ENCODE assay signal across 18 cellular contexts in the genomic region with DNA sequence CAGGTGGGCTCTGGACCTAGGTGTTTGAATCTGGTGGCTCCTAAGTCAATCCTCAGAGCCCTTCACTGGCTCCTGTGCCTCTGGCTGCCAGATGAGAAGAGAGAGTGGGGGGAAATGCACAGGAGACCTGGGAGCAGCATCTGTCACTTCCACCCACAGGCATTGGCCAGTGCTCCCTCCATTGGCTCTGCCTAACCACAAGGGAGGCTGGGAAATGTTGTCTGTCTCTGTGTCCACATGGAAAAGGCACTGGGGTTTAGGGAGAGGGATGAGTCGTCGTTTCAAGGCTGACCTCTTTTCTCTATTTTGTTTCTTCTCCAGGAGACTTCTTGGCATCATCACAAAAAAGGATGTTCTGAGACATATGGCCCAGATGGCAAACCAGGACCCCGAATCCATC.
DNase-seq lines count a peak whose midpoint lies in the region; TF ChIP-seq lines count a peak whose summit lies in the region.
"Had no signal": no experiment of that assay in that cellular context is flagged by ENCODE, and none has a peak within 500 bp of the region (broad histone marks: within the 10 kb centered on the region; RNA-seq: fewer than 3 reads in every experiment).

No MANE protein-coding gene starts in this region.

- no peak overlapping the region for H3K9ac ChIP-seq in BLaER1

- H3K27me3 ChIP-seq in BLaER1 (peaks cover 13% of the 10 kb centered on the region), transverse colon (no peaks in the 10 kb centered on the region)
- H3K27me3 ChIP-seq: hepatocyte, spleen had no signal

- TF ChIP-seq CTCF in fibroblast of villous mesenchyme (IDR thresholded peaks at IDR 0.05; ENCODE audit: insufficient read depth, low read depth, low read length) (no peak), transverse colon (IDR thresholded peaks at IDR 0.05) (no peak)

- WGBS in transverse colon (ENCODE audit: low coverage in 1 of 2), 2 donors = 60 to 66% methylated on average over 1 to 3 of the region's 3 CpGs

- in situ Hi-C loops in transverse colon (cut with MboI; ENCODE audit: low pct_ligation_motif_present in 1 of 4, low pct_unique_long_range_greater_than_20kb in 1 of 4, low sequenced_read_pairs in 3 of 4) = no loop called here

- DNase-seq in HCEC 1CT (peak; percentile 36), RPMI7951 (ENCODE audit: low read depth) (peak; percentile 47), fibroblast of villous mesenchyme (ENCODE audit: low read depth) (peak; percentile 29), COR-L47 (lab: John Stamatoyannopoulos, UW) (no peak), SHP77 treated with DMSO at 0.1 percent for 48 hours (lab: John Stamatoyannopoulos, UW) (no peak), transverse colon (no peak), NCI-H128 (lab: John Stamatoyannopoulos, UW; ENCODE audit: unreplicated experiment) (no peak)
- DNase-seq: activated CD4-positive, alpha-beta T cell treated with anti-CD3 and anti-CD28 coated beads, Interleukin-2, amount 50 U/mL, for 4 hours; activated naive CD4-positive, alpha-beta T cell; activated T-cell treated with anti-CD3 and anti-CD28 coated beads for 4 hours; Calu3; spleen; stimulated activated CD8-positive, alpha-beta memory T cell treated with anti-CD3 and anti-CD28 coated beads, Interleukin-4, amount 100 ng/mL, for 48 hours; substantia nigra; T-cell had no signal

- peak overlapping the region; percentile 21; the same call in 1 of the 2 replicates for H3K4me2 ChIP-seq in BLaER1
- H3K4me2 ChIP-seq: hepatocyte had no signal

- no peaks in the 10 kb centered on the region for H4K20me1 ChIP-seq in BLaER1

- no peak overlapping the region for H3K27ac ChIP-seq in BLaER1
- no peak overlapping the region for H3K27ac ChIP-seq in transverse colon
- H3K27ac ChIP-seq: hepatocyte, prostate gland, spleen had no signal

- no peak for TF ChIP-seq EP300 in transverse colon (IDR thresholded peaks at IDR 0.05; ENCODE audit: low read depth)

- H3K36me3 ChIP-seq in BLaER1 (no peaks in the 10 kb centered on the region), transverse colon (no peaks in the 10 kb centered on the region)
- H3K36me3 ChIP-seq: prostate gland had no signal

- peaks cover 9% of the 10 kb centered on the region for H3K9me3 ChIP-seq in BLaER1
- H3K9me3 ChIP-seq in transverse colon = no peaks in the 10 kb centered on the region
- H3K9me3 ChIP-seq: prostate gland, spleen had no signal

- TF ChIP-seq POLR2A in transverse colon (IDR thresholded peaks at IDR 0.05) = no peak

- no peak overlapping the region for H3K4me3 ChIP-seq in BLaER1
- no peak overlapping the region for H3K4me3 ChIP-seq in fibroblast of villous mesenchyme (ENCODE audit: low read depth, low read length)
- no peak overlapping the region for H3K4me3 ChIP-seq in transverse colon
- H3K4me3 ChIP-seq: hepatocyte, prostate gland, spleen had no signal

- intact Hi-C loops in transverse colon (cut with DNase I; ENCODE audit: low total_unique reads) = no loop called here

- H3K4me1 ChIP-seq in BLaER1 (peaks cover 75% of the 10 kb centered on the region), transverse colon (no peaks in the 10 kb centered on the region)
- H3K4me1 ChIP-seq: prostate gland, spleen had no signal

Comparison
In these comparisons a context has a peak if more than half of its experiments do, and no peak if none do; other contexts are left out.
1. DNase-seq: peak in HCEC 1CT (single experiment), RPMI7951 (single experiment) and fibroblast of villous mesenchyme (single experiment); none in COR-L47 (single experiment), SHP77 treated with DMSO at 0.1 percent for 48 hours (single experiment), transverse colon (single experiment) and NCI-H128 (single experiment).